In the genomic region with DNA sequence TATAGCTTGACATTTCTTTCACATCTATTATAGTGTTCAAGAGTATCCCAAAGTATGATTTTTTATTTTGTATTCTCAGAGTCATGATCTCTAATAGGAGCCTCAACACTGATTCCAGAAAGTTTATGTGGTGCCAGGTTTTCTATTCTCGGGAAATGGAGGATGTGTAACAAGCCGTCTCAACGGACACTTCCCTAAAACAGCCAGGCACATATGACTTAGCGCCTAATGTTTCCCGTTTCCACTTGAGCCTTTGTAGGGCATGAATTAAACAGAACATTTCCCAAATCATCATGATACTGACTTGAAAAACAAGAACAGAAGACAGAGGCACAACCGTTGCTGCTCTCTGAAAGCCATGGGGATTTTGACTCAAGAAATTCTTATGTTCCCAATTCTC, we compare ENCODE assay signal across 11 cellular contexts. TPM values are rescaled to one million over a fixed set of nuclear protein-coding genes. Genes with fewer than 3 reads are reported as not detected.
"Had no signal": no experiment of that assay in that cellular context is flagged by ENCODE, and none has a peak within 500 bp of the region (broad histone marks: within the 10 kb centered on the region; RNA-seq: fewer than 3 reads in every experiment).

No MANE protein-coding gene starts in this region.

- DNase-seq: activated CD4-positive, alpha-beta T cell treated with anti-CD3 and anti-CD28 coated beads, Interleukin-2, amount 50 U/mL, for 48 hours; activated CD4-positive, CD25-positive, alpha-beta regulatory T cell treated with anti-CD3 and anti-CD28 coated beads, Interleukin-2, amount 50 U/mL, for 72 hours; activated CD8-positive, alpha-beta memory T cell treated with anti-CD3 and anti-CD28 coated beads, Interleukin-2, amount 10 ng/mL, durations not matched to agents 7 days and 5 days; activated effector memory CD4-positive, alpha-beta T cell treated with Interleukin-2 at 50 U/mL for 16 hours; activated T-cell treated with anti-CD3 and anti-CD28 coated beads, Interleukin-2, amount 50 U/mL, for 24 hours; islet precursor cell; naive thymus-derived CD4-positive, alpha-beta T cell; right lobe of liver; stimulated activated CD4-positive, alpha-beta T cell treated with anti-CD3 and anti-CD28 coated beads, Interleukin-2, amount 100 ng/mL, for 24 hours; stimulated activated naive CD4-positive, alpha-beta T cell; T-helper 2 cell had no signal

- H3K36me3 ChIP-seq: right lobe of liver had no signal

- H3K9me3 ChIP-seq: right lobe of liver had no signal

- H3K4me3 ChIP-seq: right lobe of liver had no signal

- H3K27ac ChIP-seq: right lobe of liver had no signal

- H3K4me1 ChIP-seq: right lobe of liver had no signal

- H3K27me3 ChIP-seq: right lobe of liver had no signal

- ATAC-seq: activated CD8-positive, alpha-beta memory T cell treated with anti-CD3 and anti-CD28 coated beads, Interleukin-2, amount 10 ng/mL, durations not matched to agents 7 days and 5 days; naive thymus-derived CD4-positive, alpha-beta T cell had no signal

RNA-seq across cellular contexts. Expression of a gene that starts 8.0 kb away (rescaled TPM):
- total RNA-seq: activated CD8-positive, alpha-beta memory T cell treated with anti-CD3 and anti-CD28 coated beads, Interleukin-2, amount 10 ng/mL, durations not matched to agents 7 days and 5 days; naive thymus-derived CD4-positive, alpha-beta T cell had no signal
- polyA plus RNA-seq: naive thymus-derived CD4-positive, alpha-beta T cell had no signal
